1 cellular context compared by ENCODE assay signal in the genomic region with DNA sequence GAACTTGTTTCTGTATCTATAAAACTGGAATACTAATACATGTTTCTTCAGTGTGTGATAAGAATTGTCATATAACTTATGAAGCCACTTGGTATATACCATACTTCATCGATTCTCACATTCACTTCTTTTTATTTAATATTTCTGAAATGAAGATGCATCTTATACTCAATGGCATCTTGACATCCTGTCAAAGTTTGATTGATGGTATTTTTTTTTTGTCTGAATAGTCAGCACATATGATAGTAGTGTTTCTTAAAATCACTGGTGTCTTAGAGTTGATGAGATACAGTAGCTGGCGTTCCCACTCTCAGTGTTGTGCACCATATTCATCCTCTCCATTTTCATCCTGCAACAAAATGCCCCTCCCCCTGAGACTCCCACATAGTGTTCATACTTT.
TF ChIP-seq lines count a peak whose summit lies in the region.

No MANE protein-coding gene starts in this region.

TF ChIP-seq in K562, 482 proteins besides CTCF, POLR2A, EP300 and RAD21:
- no peak for TF ChIP-seq TAF9B (IDR thresholded peaks at IDR 0.05; ENCODE audit: partially characterized antibody)
- no peak for TF ChIP-seq FOXJ2 (tag; IDR thresholded peaks at IDR 0.05)
- TF ChIP-seq MNT (conservative IDR thresholded peaks at IDR 0.05), result no peak
- TF ChIP-seq BRCA1 (IDR thresholded peaks at IDR 0.05), result no peak
- TF ChIP-seq BRCA1 (CRISPR knock-in tag; IDR thresholded peaks at IDR 0.05), result no peak
- no peak for TF ChIP-seq FUS (optimal IDR thresholded peaks at IDR 0.05; ENCODE audit: low read depth, low read length)
- TF ChIP-seq MEIS2 (IDR thresholded peaks at IDR 0.05; ENCODE audit: partially characterized antibody), result peak; percentile 62
- TF ChIP-seq, protein P1, sequence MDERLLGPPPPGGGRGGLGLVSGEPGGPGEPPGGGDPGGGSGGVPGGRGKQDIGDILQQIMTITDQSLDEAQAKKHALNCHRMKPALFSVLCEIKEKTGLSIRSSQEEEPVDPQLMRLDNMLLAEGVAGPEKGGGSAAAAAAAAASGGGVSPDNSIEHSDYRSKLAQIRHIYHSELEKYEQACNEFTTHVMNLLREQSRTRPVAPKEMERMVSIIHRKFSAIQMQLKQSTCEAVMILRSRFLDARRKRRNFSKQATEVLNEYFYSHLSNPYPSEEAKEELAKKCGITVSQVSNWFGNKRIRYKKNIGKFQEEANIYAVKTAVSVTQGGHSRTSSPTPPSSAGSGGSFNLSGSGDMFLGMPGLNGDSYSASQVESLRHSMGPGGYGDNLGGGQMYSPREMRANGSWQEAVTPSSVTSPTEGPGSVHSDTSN (CRISPR knock-in tag; IDR thresholded peaks at IDR 0.05; ENCODE audit: low read depth), result no peak
- TF ChIP-seq, protein P1 (tag; conservative IDR thresholded peaks at IDR 0.05; ENCODE audit: low read depth), result peak; percentile 70
- peak; percentile 18; the same call in 1 of the 2 replicates for TF ChIP-seq PKNOX1 (IDR thresholded peaks at IDR 0.05)
- TF ChIP-seq SMARCA4 (IDR thresholded peaks at IDR 0.05), result no peak
- no peak for TF ChIP-seq ZNF124 (CRISPR knock-in tag; IDR thresholded peaks at IDR 0.05)
- TF ChIP-seq NCOA6 (IDR thresholded peaks at IDR 0.05), result no peak
- TF ChIP-seq NR2C1 (IDR thresholded peaks at IDR 0.05), result no peak
- TF ChIP-seq NR2C1 (tag; IDR thresholded peaks at IDR 0.05), result no peak
- no peak for TF ChIP-seq RBM14 (IDR thresholded peaks at IDR 0.05; ENCODE audit: borderline replicate concordance, insufficient read depth, low read depth, low read length)
TF ChIP-seq in K562: peak in this region for 3.
